In the genomic region with DNA sequence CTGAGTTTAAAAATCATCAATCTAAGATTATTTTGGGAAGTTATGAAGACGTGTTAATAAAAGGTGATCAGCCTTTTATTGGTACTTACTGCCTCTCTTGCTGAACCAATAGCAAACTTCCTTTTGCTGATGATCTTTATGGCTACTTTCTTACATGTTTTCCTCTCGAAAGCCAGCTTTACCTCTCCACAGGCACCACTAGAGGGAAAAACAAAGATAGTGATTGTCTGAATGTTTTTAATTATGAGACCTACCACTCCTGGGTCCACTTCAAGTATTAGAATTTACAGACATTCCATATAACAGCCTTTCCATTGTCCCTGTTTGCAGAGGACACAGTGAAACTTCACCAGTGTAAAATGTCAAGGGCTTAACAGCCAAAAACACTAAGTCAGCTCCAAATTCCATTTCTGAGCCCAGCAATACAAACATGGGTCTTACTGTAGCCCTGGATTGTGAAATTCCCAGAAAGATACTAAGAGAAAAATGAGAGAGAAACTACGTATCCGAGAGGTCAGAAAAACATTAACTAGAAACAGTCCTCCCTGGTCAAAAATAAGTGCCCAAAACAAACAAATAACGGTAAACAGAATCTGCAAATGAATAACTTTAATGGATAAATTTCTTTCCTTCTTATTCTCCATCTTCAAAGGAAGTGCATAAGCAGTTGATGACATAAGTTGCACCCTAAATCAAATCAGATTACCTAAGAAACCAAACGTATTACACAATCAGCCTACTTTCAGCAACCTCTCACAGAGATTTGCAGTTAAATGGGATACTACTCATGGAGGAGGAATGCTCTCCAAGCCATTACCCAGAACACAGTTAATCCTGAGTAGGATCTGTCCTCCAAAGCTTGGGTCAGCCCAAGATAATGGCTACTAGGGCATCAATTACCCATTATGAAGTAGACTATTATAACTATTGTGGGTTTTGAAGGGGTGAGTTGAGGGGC, we compare ENCODE assay signal across 1 cellular context.
TF ChIP-seq lines count a peak whose summit lies in the region.

No MANE protein-coding gene starts in this region.

TF ChIP-seq in HEK293, 187 proteins besides CTCF, POLR2A, EP300 and RAD21 (continued from another document and continues in another):
- TF ChIP-seq, protein P1, sequence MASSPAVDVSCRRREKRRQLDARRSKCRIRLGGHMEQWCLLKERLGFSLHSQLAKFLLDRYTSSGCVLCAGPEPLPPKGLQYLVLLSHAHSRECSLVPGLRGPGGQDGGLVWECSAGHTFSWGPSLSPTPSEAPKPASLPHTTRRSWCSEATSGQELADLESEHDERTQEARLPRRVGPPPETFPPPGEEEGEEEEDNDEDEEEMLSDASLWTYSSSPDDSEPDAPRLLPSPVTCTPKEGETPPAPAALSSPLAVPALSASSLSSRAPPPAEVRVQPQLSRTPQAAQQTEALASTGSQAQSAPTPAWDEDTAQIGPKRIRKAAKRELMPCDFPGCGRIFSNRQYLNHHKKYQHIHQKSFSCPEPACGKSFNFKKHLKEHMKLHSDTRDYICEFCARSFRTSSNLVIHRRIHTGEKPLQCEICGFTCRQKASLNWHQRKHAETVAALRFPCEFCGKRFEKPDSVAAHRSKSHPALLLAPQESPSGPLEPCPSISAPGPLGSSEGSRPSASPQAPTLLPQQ (tag by site-specific recombination; IDR thresholded peaks at IDR 0.05): peak; percentile 96
- TF ChIP-seq KLF9 (tag by site-specific recombination; IDR thresholded peaks at IDR 0.05; ENCODE audit: low read depth) (no peak), MEIS1 (CRISPR knock-in tag; IDR thresholded peaks at IDR 0.05; ENCODE audit: borderline replicate concordance) (no peak), ZNF792 (tag by site-specific recombination; IDR thresholded peaks at IDR 0.05) (no peak), GLI2 (tag by site-specific recombination; IDR thresholded peaks at IDR 0.05; ENCODE audit: borderline replicate concordance, low read depth) (no peak), ZNF529 (tag by site-specific recombination; IDR thresholded peaks at IDR 0.05; ENCODE audit: insufficient replicate concordance) (no peak), ZBTB20 (tag by site-specific recombination; IDR thresholded peaks at IDR 0.05) (peak; percentile 27; the same call in 1 of the 2 replicates), ZBTB48 (tag by site-specific recombination; IDR thresholded peaks at IDR 0.05) (no peak), ZNF391 (tag by site-specific recombination; IDR thresholded peaks at IDR 0.05; ENCODE audit: borderline replicate concordance, low read depth) (no peak), HOXC10 (CRISPR knock-in tag; IDR thresholded peaks at IDR 0.05) (no peak), ZNF311 (tag by site-specific recombination; IDR thresholded peaks at IDR 0.05; ENCODE audit: borderline replicate concordance) (no peak), ZNF274 (IDR thresholded peaks at IDR 0.05; ENCODE audit: low read length) (no peak), ZNF274 (tag by site-specific recombination; IDR thresholded peaks at IDR 0.05; ENCODE audit: borderline replicate concordance) (no peak), ZNF510 (tag by site-specific recombination; IDR thresholded peaks at IDR 0.05; ENCODE audit: insufficient replicate concordance) (no peak), ZNF776 (tag by site-specific recombination; IDR thresholded peaks at IDR 0.05; ENCODE audit: borderline replicate concordance) (no peak), ZNF221 (tag by site-specific recombination; IDR thresholded peaks at IDR 0.05; ENCODE audit: borderline replicate concordance) (no peak), ZNF777 (tag by site-specific recombination; IDR thresholded peaks at IDR 0.05; ENCODE audit: borderline replicate concordance) (no peak), RBAK (tag by site-specific recombination; IDR thresholded peaks at IDR 0.05) (no peak), ZNF654 (tag by site-specific recombination; IDR thresholded peaks at IDR 0.05; ENCODE audit: low read depth) (no peak), REPIN1 (tag by site-specific recombination; IDR thresholded peaks at IDR 0.05; ENCODE audit: low read depth) (no peak), SCRT2 (tag by site-specific recombination; IDR thresholded peaks at IDR 0.05) (no peak), ZNF157 (tag by site-specific recombination; IDR thresholded peaks at IDR 0.05) (no peak), ZNF2 (tag by site-specific recombination; IDR thresholded peaks at IDR 0.05) (0 out of 2 replicates have a peak, but pooled peaks have one; percentile 36), MZF1 (tag by site-specific recombination; IDR thresholded peaks at IDR 0.05; ENCODE audit: borderline replicate concordance) (no peak), ZNF521 (tag by site-specific recombination; IDR thresholded peaks at IDR 0.05) (no peak), ZNF223 (tag by site-specific recombination; IDR thresholded peaks at IDR 0.05) (no peak), OSR2 (tag by site-specific recombination; IDR thresholded peaks at IDR 0.05) (peak; percentile 38; the same call in 1 of the 2 replicates)
- TF ChIP-seq, protein P2, sequence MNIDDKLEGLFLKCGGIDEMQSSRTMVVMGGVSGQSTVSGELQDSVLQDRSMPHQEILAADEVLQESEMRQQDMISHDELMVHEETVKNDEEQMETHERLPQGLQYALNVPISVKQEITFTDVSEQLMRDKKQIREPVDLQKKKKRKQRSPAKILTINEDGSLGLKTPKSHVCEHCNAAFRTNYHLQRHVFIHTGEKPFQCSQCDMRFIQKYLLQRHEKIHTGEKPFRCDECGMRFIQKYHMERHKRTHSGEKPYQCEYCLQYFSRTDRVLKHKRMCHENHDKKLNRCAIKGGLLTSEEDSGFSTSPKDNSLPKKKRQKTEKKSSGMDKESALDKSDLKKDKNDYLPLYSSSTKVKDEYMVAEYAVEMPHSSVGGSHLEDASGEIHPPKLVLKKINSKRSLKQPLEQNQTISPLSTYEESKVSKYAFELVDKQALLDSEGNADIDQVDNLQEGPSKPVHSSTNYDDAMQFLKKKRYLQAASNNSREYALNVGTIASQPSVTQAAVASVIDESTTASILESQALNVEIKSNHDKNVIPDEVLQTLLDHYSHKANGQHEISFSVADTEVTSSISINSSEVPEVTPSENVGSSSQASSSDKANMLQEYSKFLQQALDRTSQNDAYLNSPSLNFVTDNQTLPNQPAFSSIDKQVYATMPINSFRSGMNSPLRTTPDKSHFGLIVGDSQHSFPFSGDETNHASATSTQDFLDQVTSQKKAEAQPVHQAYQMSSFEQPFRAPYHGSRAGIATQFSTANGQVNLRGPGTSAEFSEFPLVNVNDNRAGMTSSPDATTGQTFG (tag by site-specific recombination; IDR thresholded peaks at IDR 0.05; ENCODE audit: borderline replicate concordance): no peak
- TF ChIP-seq, protein P3, sequence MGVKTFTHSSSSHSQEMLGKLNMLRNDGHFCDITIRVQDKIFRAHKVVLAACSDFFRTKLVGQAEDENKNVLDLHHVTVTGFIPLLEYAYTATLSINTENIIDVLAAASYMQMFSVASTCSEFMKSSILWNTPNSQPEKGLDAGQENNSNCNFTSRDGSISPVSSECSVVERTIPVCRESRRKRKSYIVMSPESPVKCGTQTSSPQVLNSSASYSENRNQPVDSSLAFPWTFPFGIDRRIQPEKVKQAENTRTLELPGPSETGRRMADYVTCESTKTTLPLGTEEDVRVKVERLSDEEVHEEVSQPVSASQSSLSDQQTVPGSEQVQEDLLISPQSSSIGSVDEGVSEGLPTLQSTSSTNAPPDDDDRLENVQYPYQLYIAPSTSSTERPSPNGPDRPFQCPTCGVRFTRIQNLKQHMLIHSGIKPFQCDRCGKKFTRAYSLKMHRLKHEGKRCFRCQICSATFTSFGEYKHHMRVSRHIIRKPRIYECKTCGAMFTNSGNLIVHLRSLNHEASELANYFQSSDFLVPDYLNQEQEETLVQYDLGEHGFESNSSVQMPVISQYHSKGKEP (tag by site-specific recombination; IDR thresholded peaks at IDR 0.05): peak; percentile 55; the same call in 1 of the 2 replicates
- TF ChIP-seq, protein P4, sequence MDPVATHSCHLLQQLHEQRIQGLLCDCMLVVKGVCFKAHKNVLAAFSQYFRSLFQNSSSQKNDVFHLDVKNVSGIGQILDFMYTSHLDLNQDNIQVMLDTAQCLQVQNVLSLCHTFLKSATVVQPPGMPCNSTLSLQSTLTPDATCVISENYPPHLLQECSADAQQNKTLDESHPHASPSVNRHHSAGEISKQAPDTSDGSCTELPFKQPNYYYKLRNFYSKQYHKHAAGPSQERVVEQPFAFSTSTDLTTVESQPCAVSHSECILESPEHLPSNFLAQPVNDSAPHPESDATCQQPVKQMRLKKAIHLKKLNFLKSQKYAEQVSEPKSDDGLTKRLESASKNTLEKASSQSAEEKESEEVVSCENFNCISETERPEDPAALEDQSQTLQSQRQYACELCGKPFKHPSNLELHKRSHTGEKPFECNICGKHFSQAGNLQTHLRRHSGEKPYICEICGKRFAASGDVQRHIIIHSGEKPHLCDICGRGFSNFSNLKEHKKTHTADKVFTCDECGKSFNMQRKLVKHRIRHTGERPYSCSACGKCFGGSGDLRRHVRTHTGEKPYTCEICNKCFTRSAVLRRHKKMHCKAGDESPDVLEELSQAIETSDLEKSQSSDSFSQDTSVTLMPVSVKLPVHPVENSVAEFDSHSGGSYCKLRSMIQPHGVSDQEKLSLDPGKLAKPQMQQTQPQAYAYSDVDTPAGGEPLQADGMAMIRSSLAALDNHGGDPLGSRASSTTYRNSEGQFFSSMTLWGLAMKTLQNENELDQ (tag by site-specific recombination; IDR thresholded peaks at IDR 0.05; ENCODE audit: low read depth): no peak
- TF ChIP-seq, protein P5, sequence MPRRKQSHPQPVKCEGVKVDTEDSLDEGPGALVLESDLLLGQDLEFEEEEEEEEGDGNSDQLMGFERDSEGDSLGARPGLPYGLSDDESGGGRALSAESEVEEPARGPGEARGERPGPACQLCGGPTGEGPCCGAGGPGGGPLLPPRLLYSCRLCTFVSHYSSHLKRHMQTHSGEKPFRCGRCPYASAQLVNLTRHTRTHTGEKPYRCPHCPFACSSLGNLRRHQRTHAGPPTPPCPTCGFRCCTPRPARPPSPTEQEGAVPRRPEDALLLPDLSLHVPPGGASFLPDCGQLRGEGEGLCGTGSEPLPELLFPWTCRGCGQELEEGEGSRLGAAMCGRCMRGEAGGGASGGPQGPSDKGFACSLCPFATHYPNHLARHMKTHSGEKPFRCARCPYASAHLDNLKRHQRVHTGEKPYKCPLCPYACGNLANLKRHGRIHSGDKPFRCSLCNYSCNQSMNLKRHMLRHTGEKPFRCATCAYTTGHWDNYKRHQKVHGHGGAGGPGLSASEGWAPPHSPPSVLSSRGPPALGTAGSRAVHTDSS (tag by site-specific recombination; IDR thresholded peaks at IDR 0.05): no peak
- TF ChIP-seq, protein P6, sequence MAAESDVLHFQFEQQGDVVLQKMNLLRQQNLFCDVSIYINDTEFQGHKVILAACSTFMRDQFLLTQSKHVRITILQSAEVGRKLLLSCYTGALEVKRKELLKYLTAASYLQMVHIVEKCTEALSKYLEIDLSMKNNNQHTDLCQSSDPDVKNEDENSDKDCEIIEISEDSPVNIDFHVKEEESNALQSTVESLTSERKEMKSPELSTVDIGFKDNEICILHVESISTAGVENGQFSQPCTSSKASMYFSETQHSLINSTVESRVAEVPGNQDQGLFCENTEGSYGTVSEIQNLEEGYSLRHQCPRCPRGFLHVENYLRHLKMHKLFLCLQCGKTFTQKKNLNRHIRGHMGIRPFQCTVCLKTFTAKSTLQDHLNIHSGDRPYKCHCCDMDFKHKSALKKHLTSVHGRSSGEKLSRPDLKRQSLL (tag by site-specific recombination; IDR thresholded peaks at IDR 0.05): no peak
- TF ChIP-seq, protein P7, sequence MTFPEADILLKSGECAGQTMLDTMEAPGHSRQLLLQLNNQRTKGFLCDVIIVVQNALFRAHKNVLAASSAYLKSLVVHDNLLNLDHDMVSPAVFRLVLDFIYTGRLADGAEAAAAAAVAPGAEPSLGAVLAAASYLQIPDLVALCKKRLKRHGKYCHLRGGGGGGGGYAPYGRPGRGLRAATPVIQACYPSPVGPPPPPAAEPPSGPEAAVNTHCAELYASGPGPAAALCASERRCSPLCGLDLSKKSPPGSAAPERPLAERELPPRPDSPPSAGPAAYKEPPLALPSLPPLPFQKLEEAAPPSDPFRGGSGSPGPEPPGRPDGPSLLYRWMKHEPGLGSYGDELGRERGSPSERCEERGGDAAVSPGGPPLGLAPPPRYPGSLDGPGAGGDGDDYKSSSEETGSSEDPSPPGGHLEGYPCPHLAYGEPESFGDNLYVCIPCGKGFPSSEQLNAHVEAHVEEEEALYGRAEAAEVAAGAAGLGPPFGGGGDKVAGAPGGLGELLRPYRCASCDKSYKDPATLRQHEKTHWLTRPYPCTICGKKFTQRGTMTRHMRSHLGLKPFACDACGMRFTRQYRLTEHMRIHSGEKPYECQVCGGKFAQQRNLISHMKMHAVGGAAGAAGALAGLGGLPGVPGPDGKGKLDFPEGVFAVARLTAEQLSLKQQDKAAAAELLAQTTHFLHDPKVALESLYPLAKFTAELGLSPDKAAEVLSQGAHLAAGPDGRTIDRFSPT (tag by site-specific recombination; IDR thresholded peaks at IDR 0.05): peak; percentile 64; the same call in 1 of the 2 replicates
- TF ChIP-seq, protein P8, sequence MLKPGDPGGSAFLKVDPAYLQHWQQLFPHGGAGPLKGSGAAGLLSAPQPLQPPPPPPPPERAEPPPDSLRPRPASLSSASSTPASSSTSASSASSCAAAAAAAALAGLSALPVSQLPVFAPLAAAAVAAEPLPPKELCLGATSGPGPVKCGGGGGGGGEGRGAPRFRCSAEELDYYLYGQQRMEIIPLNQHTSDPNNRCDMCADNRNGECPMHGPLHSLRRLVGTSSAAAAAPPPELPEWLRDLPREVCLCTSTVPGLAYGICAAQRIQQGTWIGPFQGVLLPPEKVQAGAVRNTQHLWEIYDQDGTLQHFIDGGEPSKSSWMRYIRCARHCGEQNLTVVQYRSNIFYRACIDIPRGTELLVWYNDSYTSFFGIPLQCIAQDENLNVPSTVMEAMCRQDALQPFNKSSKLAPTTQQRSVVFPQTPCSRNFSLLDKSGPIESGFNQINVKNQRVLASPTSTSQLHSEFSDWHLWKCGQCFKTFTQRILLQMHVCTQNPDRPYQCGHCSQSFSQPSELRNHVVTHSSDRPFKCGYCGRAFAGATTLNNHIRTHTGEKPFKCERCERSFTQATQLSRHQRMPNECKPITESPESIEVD (tag by site-specific recombination; IDR thresholded peaks at IDR 0.05): 0 out of 2 replicates have a peak, but pooled peaks have one; percentile 70
- TF ChIP-seq, protein P9, sequence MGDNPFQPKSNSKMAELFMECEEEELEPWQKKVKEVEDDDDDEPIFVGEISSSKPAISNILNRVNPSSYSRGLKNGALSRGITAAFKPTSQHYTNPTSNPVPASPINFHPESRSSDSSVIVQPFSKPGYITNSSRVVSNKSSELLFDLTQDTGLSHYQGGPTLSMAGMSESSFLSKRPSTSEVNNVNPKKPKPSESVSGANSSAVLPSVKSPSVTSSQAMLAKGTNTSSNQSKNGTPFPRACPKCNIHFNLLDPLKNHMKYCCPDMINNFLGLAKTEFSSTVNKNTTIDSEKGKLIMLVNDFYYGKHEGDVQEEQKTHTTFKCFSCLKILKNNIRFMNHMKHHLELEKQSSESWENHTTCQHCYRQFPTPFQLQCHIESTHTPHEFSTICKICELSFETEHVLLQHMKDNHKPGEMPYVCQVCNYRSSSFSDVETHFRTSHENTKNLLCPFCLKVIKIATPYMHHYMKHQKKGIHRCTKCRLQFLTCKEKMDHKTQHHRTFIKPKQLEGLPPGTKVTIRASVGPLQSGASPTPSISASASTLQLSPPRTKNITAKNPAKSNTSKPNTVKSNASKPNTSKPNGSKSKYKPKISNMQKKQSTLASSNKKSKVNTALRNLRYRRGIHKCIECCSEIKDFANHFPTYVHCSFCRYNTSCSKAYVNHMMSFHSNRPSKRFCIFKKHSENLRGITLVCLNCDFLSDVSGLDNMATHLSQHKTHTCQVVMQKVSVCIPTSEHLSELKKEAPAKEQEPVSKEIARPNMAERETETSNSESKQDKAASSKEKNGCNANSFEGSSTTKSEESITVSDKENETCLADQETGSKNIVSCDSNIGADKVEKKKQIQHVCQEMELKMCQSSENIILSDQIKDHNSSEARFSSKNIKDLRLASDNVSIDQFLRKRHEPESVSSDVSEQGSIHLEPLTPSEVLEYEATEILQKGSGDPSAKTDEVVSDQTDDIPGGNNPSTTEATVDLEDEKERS (tag by site-specific recombination; IDR thresholded peaks at IDR 0.05): no peak
